ENCODE assay signal across 27 cellular contexts in the genomic region with DNA sequence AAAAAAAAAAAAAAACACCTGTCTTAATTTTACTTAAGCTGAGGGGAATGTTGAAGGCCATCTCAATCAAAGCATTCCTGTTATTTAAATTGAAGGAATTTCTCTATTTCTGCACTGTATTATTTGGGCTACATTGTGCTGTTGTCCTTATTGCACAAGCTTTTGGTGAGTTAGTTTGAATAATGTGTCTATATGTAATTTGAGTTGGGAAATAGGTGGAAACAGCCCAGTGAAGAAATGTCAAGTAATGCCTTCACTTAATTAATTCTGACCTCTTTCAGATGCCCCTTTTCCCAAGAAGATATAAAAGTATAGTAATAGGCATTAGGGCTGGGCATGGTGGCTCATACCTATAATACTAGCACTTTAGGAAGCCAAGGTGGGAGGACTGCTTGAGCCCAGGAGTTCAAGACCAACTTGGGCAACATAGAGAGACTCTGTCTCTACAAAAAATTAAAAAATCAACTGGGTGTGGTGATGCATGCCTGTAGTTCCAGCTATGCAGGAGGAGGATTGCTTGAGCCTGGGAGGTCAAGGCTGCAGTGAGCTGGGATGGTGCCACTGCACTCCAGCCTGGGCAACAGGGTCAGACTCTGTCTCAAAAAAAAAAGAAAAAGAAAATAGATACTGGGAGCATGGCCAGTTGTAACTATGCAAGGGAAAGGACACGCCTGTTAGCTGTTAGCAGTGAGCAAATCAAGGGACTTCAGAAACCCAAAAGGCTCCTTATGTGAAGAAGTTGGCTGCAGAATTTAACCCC. TPM values are rescaled to one million over a fixed set of nuclear protein-coding genes. Genes with fewer than 3 reads are reported as not detected.
DNase-seq lines count a peak whose midpoint lies in the region; ATAC-seq, FAIRE-seq and TF ChIP-seq lines count a peak whose summit lies in the region.
"Had no signal": no experiment of that assay in that cellular context is flagged by ENCODE, and none has a peak within 500 bp of the region (broad histone marks: within the 10 kb centered on the region; RNA-seq: fewer than 3 reads in every experiment).

No MANE protein-coding gene starts in this region.

- H3K27me3 ChIP-seq in body of pancreas: no peaks in the 10 kb centered on the region
- H3K27me3 ChIP-seq: BLaER1 had no signal

- no peaks in the 10 kb centered on the region for H3K36me3 ChIP-seq in body of pancreas (replicated peaks in 1 of 2; ENCODE audit: insufficient read depth in 1 of 2, low read depth in 2 of 2)
- H3K36me3 ChIP-seq: BLaER1 had no signal

- H3K27ac ChIP-seq in body of pancreas: peak overlapping the region in 2 of 4 donors; percentile 41 to 78
- H3K27ac ChIP-seq: BLaER1, HL-60, RWPE1, SK-N-MC had no signal

- in situ Hi-C loops in G401 (cut with HindIII; ENCODE audit: low sequenced_read_pairs): no loop called here

- H3K9me3 ChIP-seq in body of pancreas: no peaks in the 10 kb centered on the region

- FAIRE-seq in GM12892 (lab: Jason Lieb, UNC): no peak
- FAIRE-seq: H54 had no signal

- intact Hi-C loops in body of pancreas (cut with DNase I): no loop called here

- H3K27me3 Mint-ChIP-seq in osteocyte (ENCODE audit: unreplicated experiment): no peaks in the 10 kb centered on the region
- no peaks in the 10 kb centered on the region for H3K27me3 Mint-ChIP-seq in activated T-helper 17 cell treated with anti-CD3 and anti-CD28 coated beads, Interleukin-2, amount 50 U/mL, for 72 hours

- DNase-seq in G401 (ENCODE audit: low spot score) (peak; percentile 37), body of pancreas (peak in 3 of 4 donors; percentile 8 to 37 (median 19)), fibroblast of peridontal ligament (ENCODE audit: extremely low read depth) (peak; percentile 62), osteocyte (ENCODE audit: extremely low spot score, unreplicated experiment) (no peak), GM12892 (ENCODE audit: insufficient read length) (no peak)
- DNase-seq: CD4-positive, alpha-beta T cell; COR-L47; DMS 273 treated with DMSO at 0.1 percent for 48 hours; DMS79 treated with DMSO at 0.1 percent for 48 hours; KG1; NCI-H1105; NCI-H146; NCI-H2029; NCI-H226; NCI-H510A treated with DMSO at 0.1 percent for 48 hours; NCI-H748 treated with DMSO at 0.1 percent for 48 hours; SHP77 treated with DMSO at 0.1 percent for 48 hours had no signal

- TF ChIP-seq POLR2A in body of pancreas (IDR thresholded peaks at IDR 0.05) (no peak), GM12892 (IDR thresholded peaks at IDR 0.05; ENCODE audit: low read depth, low read length) (no peak)

- no peak for TF ChIP-seq CTCF in body of pancreas (IDR thresholded peaks at IDR 0.05)
- no peak for TF ChIP-seq CTCF in osteocyte (IDR thresholded peaks at IDR 0.05)

- ATAC-seq in body of pancreas (peak; percentile 57), HG02970 (IDR thresholded peaks at IDR 0.05; ENCODE audit: low FRiP score, unreplicated experiment) (no peak), HG03097 (IDR thresholded peaks at IDR 0.05; ENCODE audit: low FRiP score, unreplicated experiment) (no peak)
- ATAC-seq in activated T-helper 17 cell treated with anti-CD3 and anti-CD28 coated beads, Interleukin-2, amount 50 U/mL, for 72 hours (replicated peaks): no peak

- H3K9me3 Mint-ChIP-seq in osteocyte (ENCODE audit: unreplicated experiment): peaks cover 8% of the 10 kb centered on the region
- H3K9me3 Mint-ChIP-seq in activated T-helper 17 cell treated with anti-CD3 and anti-CD28 coated beads, Interleukin-2, amount 50 U/mL, for 72 hours: no peaks in the 10 kb centered on the region
- H3K9me3 Mint-ChIP-seq: CD4-positive, alpha-beta T cell had no signal

- H3K4me3 ChIP-seq in body of pancreas: no peak overlapping the region
- H3K4me3 ChIP-seq: BLaER1, SK-N-MC had no signal

- H3K27ac Mint-ChIP-seq in osteocyte (ENCODE audit: unreplicated experiment): peak overlapping the region; percentile 38
- no peak overlapping the region for H3K27ac Mint-ChIP-seq in activated T-helper 17 cell treated with anti-CD3 and anti-CD28 coated beads, Interleukin-2, amount 50 U/mL, for 72 hours
- H3K27ac Mint-ChIP-seq: CD4-positive, alpha-beta T cell had no signal

- H3K4me1 ChIP-seq in body of pancreas: peaks cover 67% of the 10 kb centered on the region

- WGBS in body of pancreas, 2 donors: 11 to 28% methylated on average over 1 of the region's 1 CpG

- peaks cover 36% of the 10 kb centered on the region for H3K4me1 Mint-ChIP-seq in osteocyte (ENCODE audit: unreplicated experiment)
- no peaks in the 10 kb centered on the region for H3K4me1 Mint-ChIP-seq in activated T-helper 17 cell treated with anti-CD3 and anti-CD28 coated beads, Interleukin-2, amount 50 U/mL, for 72 hours

- H3K36me3 Mint-ChIP-seq in osteocyte (ENCODE audit: unreplicated experiment): peaks cover 2% of the 10 kb centered on the region
- H3K36me3 Mint-ChIP-seq in activated T-helper 17 cell treated with anti-CD3 and anti-CD28 coated beads, Interleukin-2, amount 50 U/mL, for 72 hours (ENCODE audit: low read depth): no peaks in the 10 kb centered on the region

- H3K4me3 Mint-ChIP-seq in osteocyte (ENCODE audit: unreplicated experiment): no peak overlapping the region
- no peak overlapping the region for H3K4me3 Mint-ChIP-seq in activated T-helper 17 cell treated with anti-CD3 and anti-CD28 coated beads, Interleukin-2, amount 50 U/mL, for 72 hours
- H3K4me3 Mint-ChIP-seq: CD4-positive, alpha-beta T cell had no signal

RNA-seq across cellular contexts. Expression of a gene that starts 34.9 kb away (rescaled TPM):
- not detected in 2 replicates for total RNA-seq in G401 (2014; rRNA removed; shearing (Covaris generic))
- total RNA-seq in body of pancreas (not detected), osteocyte (not detected in 2 replicates)
- not detected for polyA plus RNA-seq in GM12892 (2012; ENCODE audit: missing spikeins)
- not detected for total RNA-seq in activated T-helper 17 cell treated with anti-CD3 and anti-CD28 coated beads, Interleukin-2, amount 50 U/mL, for 72 hours
- total RNA-seq: A673; CD4-positive, alpha-beta T cell; HT-29 had no signal

RNA-seq across cellular contexts. Expression of a gene that starts 45.3 kb away (rescaled TPM):
- not detected in 2 replicates for total RNA-seq in G401 (2014; rRNA removed; shearing (Covaris generic))
- total RNA-seq in body of pancreas: not detected
- not detected in 2 replicates for total RNA-seq in osteocyte
- not detected for polyA plus RNA-seq in GM12892 (2012; ENCODE audit: missing spikeins)
- not detected for total RNA-seq in activated T-helper 17 cell treated with anti-CD3 and anti-CD28 coated beads, Interleukin-2, amount 50 U/mL, for 72 hours
- total RNA-seq: A673; CD4-positive, alpha-beta T cell; HT-29 had no signal

Comparison
In these comparisons a context has a peak if more than half of its experiments do, and no peak if none do; other contexts are left out.
1. DNase-seq: peak in G401 (single experiment), body of pancreas (3 of 4) and fibroblast of peridontal ligament (single experiment); none in osteocyte (single experiment) and GM12892 (single experiment).